ENCODE assay signal across 1 cellular context in the genomic region with DNA sequence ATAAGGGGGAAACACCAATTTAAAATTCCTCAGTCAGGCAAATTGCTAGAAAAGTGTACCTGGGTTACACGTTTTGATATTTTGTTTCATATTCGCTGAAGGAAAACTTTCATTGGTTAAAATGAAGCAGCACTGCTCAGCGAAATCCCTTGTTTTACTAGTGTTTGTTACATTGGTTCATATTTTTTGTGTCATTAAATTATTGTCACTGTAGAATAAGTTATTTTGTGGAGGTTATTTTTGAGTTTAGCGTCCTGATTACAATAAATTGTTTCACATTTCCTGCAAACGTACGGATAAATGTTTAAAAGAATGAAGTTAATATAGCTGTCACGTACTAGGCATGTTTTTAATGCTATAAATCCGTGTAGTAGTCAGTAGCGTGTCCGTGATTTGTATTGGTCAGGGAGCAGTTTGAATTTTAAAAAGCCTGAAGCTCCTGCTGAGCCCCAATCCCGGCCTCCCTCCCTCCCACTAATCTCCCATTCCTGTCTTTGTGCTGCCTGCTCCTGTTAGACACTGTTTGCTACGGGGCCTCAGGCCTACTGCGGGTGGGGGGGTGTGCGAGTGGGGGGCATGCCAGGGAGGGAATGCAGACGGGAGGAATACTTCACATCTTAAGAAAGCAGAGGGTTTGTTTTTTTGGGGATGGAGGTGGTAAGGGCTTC.
TF ChIP-seq lines count a peak whose summit lies in the region.

No MANE protein-coding gene starts in this region.

TF ChIP-seq in K562, 482 proteins besides CTCF, POLR2A, EP300 and RAD21 (continued from another document and continues in another):
- TF ChIP-seq IRF1 (CRISPR knock-in tag; IDR thresholded peaks at IDR 0.05; ENCODE audit: borderline replicate concordance) (no peak), PTBP1 (IDR thresholded peaks at IDR 0.05; ENCODE audit: low read depth, low read length) (no peak), GABPA (tag; conservative IDR thresholded peaks at IDR 0.05; ENCODE audit: low read depth) (0 out of 2 replicates have a peak, but pooled peaks have one; percentile 1), U2AF2 (optimal IDR thresholded peaks at IDR 0.05; ENCODE audit: low read depth, low read length) (no peak), CHD1 (IDR thresholded peaks at IDR 0.05; ENCODE audit: low read length) (peak; percentile 58), ZFP36 (IDR thresholded peaks at IDR 0.05; ENCODE audit: low read depth, low read length, partially characterized antibody) (no peak), RBM15 (IDR thresholded peaks at IDR 0.05; ENCODE audit: insufficient read depth, low read length) (no peak), TAF7 (tag; IDR thresholded peaks at IDR 0.05) (no peak), RHOXF2B (CRISPR knock-in tag; conservative IDR thresholded peaks at IDR 0.05) (no peak), RB1 (IDR thresholded peaks at IDR 0.05; ENCODE audit: low read depth) (no peak), PCBP2 (IDR thresholded peaks at IDR 0.05; ENCODE audit: low read depth, low read length, poor library complexity, severe bottlenecking) (no peak), IFI16 (CRISPR knock-in tag; IDR thresholded peaks at IDR 0.05) (no peak), TAF15 (IDR thresholded peaks at IDR 0.05; ENCODE audit: low read depth, low read length) (no peak), ATF1 (CRISPR knock-in tag; IDR thresholded peaks at IDR 0.05) (no peak), ATF1 (tag; IDR thresholded peaks at IDR 0.05) (peak; percentile 37; the same call in 1 of the 2 replicates), THRB (CRISPR knock-in tag; conservative IDR thresholded peaks at IDR 0.05) (no peak), ZSCAN29 (IDR thresholded peaks at IDR 0.05) (no peak), CBX3 (IDR thresholded peaks at IDR 0.05; ENCODE audit: borderline replicate concordance in 1 of 2, low read length in 2 of 2) (no peak), NR2C1 (IDR thresholded peaks at IDR 0.05) (no peak), NR2C1 (tag; IDR thresholded peaks at IDR 0.05) (no peak), SMARCA5 (IDR thresholded peaks at IDR 0.05) (no peak), GATAD2A (IDR thresholded peaks at IDR 0.05) (no peak), EP400 (IDR thresholded peaks at IDR 0.05) (peak; percentile 56), VEZF1 (CRISPR knock-in tag; IDR thresholded peaks at IDR 0.05) (peak; percentile 70), ETS1 (conservative IDR thresholded peaks at IDR 0.05; ENCODE audit: control insufficient read depth, low read depth, low read length) (no peak), FOXM1 (IDR thresholded peaks at IDR 0.05; ENCODE audit: low read depth) (peak; percentile 91), FOXM1 (CRISPR knock-in tag; IDR thresholded peaks at IDR 0.05; ENCODE audit: low read depth) (no peak), MAFK (IDR thresholded peaks at IDR 0.05; ENCODE audit: low read length) (no peak), ZBTB8A (IDR thresholded peaks at IDR 0.05; ENCODE audit: partially characterized antibody) (no peak), MEF2D (tag; conservative IDR thresholded peaks at IDR 0.05; ENCODE audit: low read depth) (no peak), ZBED1 (IDR thresholded peaks at IDR 0.05) (no peak), ELF1 (tag; IDR thresholded peaks at IDR 0.05) (peak; percentile 24; the same call in 1 of the 2 replicates), SIN3B (IDR thresholded peaks at IDR 0.05; ENCODE audit: low read depth) (no peak), ZBTB7A (IDR thresholded peaks at IDR 0.05; ENCODE audit: borderline replicate concordance, control insufficient read depth, low read depth, low read length) (0 out of 2 replicates have a peak, but pooled peaks have one; percentile 18), SRF (CRISPR knock-in tag; IDR thresholded peaks at IDR 0.05) (no peak), BHLHE40 (IDR thresholded peaks at IDR 0.05; ENCODE audit: low read length) (no peak), EWSR1 (IDR thresholded peaks at IDR 0.05; ENCODE audit: borderline replicate concordance, low read depth, partially characterized antibody) (no peak), TRIM25 (IDR thresholded peaks at IDR 0.05; ENCODE audit: borderline replicate concordance) (no peak), POLR2H (tag; IDR thresholded peaks at IDR 0.05; ENCODE audit: low read depth) (0 out of 2 replicates have a peak, but pooled peaks have one; percentile 6), CHCHD3 (CRISPR knock-in tag; IDR thresholded peaks at IDR 0.05) (no peak), TAF1 (IDR thresholded peaks at IDR 0.05; ENCODE audit: control insufficient read depth, extremely low read depth, insufficient read depth, low read length, severe bottlenecking) (peak; percentile 14), MAZ (CRISPR knock-in tag; conservative IDR thresholded peaks at IDR 0.05 in 1 of 2, IDR thresholded peaks at IDR 0.05 in 1 of 2) (peak in 1 of 2 experiments; percentile 56; a peak in 1 of 4 replicates), CBX8 (IDR thresholded peaks at IDR 0.05; ENCODE audit: borderline replicate concordance, extremely low read depth, low read depth, low read length, poor library complexity, severe bottlenecking) (no peak), ETV1 (tag; conservative IDR thresholded peaks at IDR 0.05; ENCODE audit: low read depth) (no peak)
- TF ChIP-seq, protein P1, sequence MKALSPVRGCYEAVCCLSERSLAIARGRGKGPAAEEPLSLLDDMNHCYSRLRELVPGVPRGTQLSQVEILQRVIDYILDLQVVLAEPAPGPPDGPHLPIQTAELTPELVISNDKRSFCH (CRISPR knock-in tag; IDR thresholded peaks at IDR 0.05) = no peak
- TF ChIP-seq, protein P1 (tag; IDR thresholded peaks at IDR 0.05) = no peak
- TF ChIP-seq, protein P2, sequence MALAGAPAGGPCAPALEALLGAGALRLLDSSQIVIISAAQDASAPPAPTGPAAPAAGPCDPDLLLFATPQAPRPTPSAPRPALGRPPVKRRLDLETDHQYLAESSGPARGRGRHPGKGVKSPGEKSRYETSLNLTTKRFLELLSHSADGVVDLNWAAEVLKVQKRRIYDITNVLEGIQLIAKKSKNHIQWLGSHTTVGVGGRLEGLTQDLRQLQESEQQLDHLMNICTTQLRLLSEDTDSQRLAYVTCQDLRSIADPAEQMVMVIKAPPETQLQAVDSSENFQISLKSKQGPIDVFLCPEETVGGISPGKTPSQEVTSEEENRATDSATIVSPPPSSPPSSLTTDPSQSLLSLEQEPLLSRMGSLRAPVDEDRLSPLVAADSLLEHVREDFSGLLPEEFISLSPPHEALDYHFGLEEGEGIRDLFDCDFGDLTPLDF (CRISPR knock-in tag; IDR thresholded peaks at IDR 0.05) = no peak
- TF ChIP-seq, protein P3, sequence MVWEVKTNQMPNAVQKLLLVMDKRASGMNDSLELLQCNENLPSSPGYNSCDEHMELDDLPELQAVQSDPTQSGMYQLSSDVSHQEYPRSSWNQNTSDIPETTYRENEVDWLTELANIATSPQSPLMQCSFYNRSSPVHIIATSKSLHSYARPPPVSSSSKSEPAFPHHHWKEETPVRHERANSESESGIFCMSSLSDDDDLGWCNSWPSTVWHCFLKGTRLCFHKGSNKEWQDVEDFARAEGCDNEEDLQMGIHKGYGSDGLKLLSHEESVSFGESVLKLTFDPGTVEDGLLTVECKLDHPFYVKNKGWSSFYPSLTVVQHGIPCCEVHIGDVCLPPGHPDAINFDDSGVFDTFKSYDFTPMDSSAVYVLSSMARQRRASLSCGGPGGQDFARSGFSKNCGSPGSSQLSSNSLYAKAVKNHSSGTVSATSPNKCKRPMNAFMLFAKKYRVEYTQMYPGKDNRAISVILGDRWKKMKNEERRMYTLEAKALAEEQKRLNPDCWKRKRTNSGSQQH (CRISPR knock-in tag; IDR thresholded peaks at IDR 0.05) = no peak
- TF ChIP-seq, protein P4, sequence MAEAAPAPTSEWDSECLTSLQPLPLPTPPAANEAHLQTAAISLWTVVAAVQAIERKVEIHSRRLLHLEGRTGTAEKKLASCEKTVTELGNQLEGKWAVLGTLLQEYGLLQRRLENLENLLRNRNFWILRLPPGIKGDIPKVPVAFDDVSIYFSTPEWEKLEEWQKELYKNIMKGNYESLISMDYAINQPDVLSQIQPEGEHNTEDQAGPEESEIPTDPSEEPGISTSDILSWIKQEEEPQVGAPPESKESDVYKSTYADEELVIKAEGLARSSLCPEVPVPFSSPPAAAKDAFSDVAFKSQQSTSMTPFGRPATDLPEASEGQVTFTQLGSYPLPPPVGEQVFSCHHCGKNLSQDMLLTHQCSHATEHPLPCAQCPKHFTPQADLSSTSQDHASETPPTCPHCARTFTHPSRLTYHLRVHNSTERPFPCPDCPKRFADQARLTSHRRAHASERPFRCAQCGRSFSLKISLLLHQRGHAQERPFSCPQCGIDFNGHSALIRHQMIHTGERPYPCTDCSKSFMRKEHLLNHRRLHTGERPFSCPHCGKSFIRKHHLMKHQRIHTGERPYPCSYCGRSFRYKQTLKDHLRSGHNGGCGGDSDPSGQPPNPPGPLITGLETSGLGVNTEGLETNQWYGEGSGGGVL (CRISPR knock-in tag; IDR thresholded peaks at IDR 0.05) = no peak
- TF ChIP-seq, protein P5, sequence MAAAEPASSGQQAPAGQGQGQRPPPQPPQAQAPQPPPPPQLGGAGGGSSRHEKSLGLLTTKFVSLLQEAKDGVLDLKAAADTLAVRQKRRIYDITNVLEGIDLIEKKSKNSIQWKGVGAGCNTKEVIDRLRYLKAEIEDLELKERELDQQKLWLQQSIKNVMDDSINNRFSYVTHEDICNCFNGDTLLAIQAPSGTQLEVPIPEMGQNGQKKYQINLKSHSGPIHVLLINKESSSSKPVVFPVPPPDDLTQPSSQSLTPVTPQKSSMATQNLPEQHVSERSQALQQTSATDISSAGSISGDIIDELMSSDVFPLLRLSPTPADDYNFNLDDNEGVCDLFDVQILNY (CRISPR knock-in tag; IDR thresholded peaks at IDR 0.05) = no peak
- TF ChIP-seq, protein P6, sequence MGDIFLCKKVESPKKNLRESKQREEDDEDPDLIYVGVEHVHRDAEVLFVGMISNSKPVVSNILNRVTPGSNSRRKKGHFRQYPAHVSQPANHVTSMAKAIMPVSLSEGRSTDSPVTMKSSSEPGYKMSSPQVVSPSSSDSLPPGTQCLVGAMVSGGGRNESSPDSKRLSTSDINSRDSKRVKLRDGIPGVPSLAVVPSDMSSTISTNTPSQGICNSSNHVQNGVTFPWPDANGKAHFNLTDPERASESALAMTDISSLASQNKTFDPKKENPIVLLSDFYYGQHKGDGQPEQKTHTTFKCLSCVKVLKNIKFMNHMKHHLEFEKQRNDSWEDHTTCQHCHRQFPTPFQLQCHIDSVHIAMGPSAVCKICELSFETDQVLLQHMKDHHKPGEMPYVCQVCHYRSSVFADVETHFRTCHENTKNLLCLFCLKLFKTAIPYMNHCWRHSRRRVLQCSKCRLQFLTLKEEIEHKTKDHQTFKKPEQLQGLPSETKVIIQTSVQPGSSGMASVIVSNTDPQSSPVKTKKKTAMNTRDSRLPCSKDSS (IDR thresholded peaks at IDR 0.05; ENCODE audit: low read depth, partially characterized antibody) = no peak
